ENCODE assay signal across 8 cellular contexts in genomic region chr22:31491218-31491962, GRCh38. TPM values are rescaled to one million over a fixed set of nuclear protein-coding genes. Genes with fewer than 3 reads are reported as not detected.
DNase-seq lines count a peak whose midpoint lies in the region; ATAC-seq and TF ChIP-seq lines count a peak whose summit lies in the region.

No MANE protein-coding gene starts in this region.

- H2AFZ ChIP-seq in SU-DHL-6 (ENCODE audit: low read depth, low read length, severe bottlenecking): no peak overlapping the region

- H3K9me2 ChIP-seq in SU-DHL-6 (replicated peaks; ENCODE audit: insufficient read depth, low read length): no peaks in the 10 kb centered on the region

- H3K9me3 ChIP-seq in SU-DHL-6 (ENCODE audit: insufficient read depth, low read length) (no peaks in the 10 kb centered on the region), gastroesophageal sphincter (no peaks in the 10 kb centered on the region), spleen (no peaks in the 10 kb centered on the region)

- 64 to 70% methylated on average over 2 to 8 of the region's 8 CpGs for WGBS in gastroesophageal sphincter (ENCODE audit: low coverage in 1 of 2), 2 donors
- WGBS in spleen, 5 donors: 81 to 85% (median 84%) methylated on average over 8 of the region's 8 CpGs

- peaks cover 22% of the 10 kb centered on the region for H3K79me2 ChIP-seq in SU-DHL-6 (ENCODE audit: insufficient read depth, low read length)

- H3K4me3 ChIP-seq in SU-DHL-6 (ENCODE audit: insufficient read depth, low read length, poor library complexity, severe bottlenecking) (peak overlapping the region; percentile 62), gastroesophageal sphincter (peak overlapping the region in 1 of 2 donors; percentile 79), spleen (peak overlapping the region in 7 of 8 donors; percentile 76 to 96 (median 86))

- no peaks in the 10 kb centered on the region for H4K20me1 ChIP-seq in SU-DHL-6 (ENCODE audit: low read depth, low read length)

- no peak for TF ChIP-seq EP300 in gastroesophageal sphincter (IDR thresholded peaks at IDR 0.05)

- intact Hi-C loops in spleen (cut with DNase I; ENCODE audit: low total_unique reads): loop anchor here (10.0 kb wide), 1 partner anchor 143 kb away; no protein-coding TSS in a partner anchor

- H3K27ac ChIP-seq in SU-DHL-6 (ENCODE audit: low read depth, low read length): peak overlapping the region; percentile 92
- H3K27ac ChIP-seq in gastroesophageal sphincter: peak overlapping the region in 3 of 4 donors; percentile 92 to 96 (median 93)
- H3K27ac ChIP-seq in spleen: peak overlapping the region; percentile 96 to 99 (median 98)

- peak overlapping the region; percentile 78 for H3K4me2 ChIP-seq in SU-DHL-6 (ENCODE audit: low read depth, low read length, poor library complexity, severe bottlenecking)

- H3K27me3 ChIP-seq in SU-DHL-6 (ENCODE audit: low read length) (no peaks in the 10 kb centered on the region), gastroesophageal sphincter (no peaks in the 10 kb centered on the region), spleen (replicated peaks in 1 of 7) (no peaks in the 10 kb centered on the region)

- TF ChIP-seq CTCF in SU-DHL-6 (IDR thresholded peaks at IDR 0.05; ENCODE audit: insufficient read depth, low read length, poor library complexity, severe bottlenecking) (no peak), gastroesophageal sphincter (IDR thresholded peaks at IDR 0.05) (no peak), spleen (IDR thresholded peaks at IDR 0.05 in 8 of 11, conservative IDR thresholded peaks at IDR 0.05 in 3 of 11) (no peak)

- H3K36me3 ChIP-seq in SU-DHL-6 (ENCODE audit: low read length) (no peaks in the 10 kb centered on the region; the same call in 1 of the 2 replicates), gastroesophageal sphincter (peaks cover 0 to 17% of the 10 kb centered on the region in 2 donors), spleen (peaks cover 0 to 20% (median 6%) of the 10 kb centered on the region in 6 donors)

- TF ChIP-seq POLR2A in gastroesophageal sphincter (IDR thresholded peaks at IDR 0.05) (no peak), spleen (IDR thresholded peaks at IDR 0.05) (no peak)

- DNase-seq in NCI-H82 (lab: John Stamatoyannopoulos, UW) (peak; percentile 59), NCI-H82 treated with DMSO at 0.1 percent for 48 hours (lab: John Stamatoyannopoulos, UW; ENCODE audit: unreplicated experiment) (no peak), spleen (no peak), GM03348 (ENCODE audit: low spot score) (no peak), NCI-H345 (lab: John Stamatoyannopoulos, UW) (no peak)

- H3K9ac ChIP-seq in SU-DHL-6 (ENCODE audit: low read length): peak overlapping the region; percentile 89

- H3F3A ChIP-seq in SU-DHL-6 (ENCODE audit: insufficient read depth): peaks cover 57% of the 10 kb centered on the region

- ATAC-seq in gastroesophageal sphincter (no peak), HG03439 (IDR thresholded peaks at IDR 0.05; ENCODE audit: unreplicated experiment) (no peak)

- H3K4me1 ChIP-seq in gastroesophageal sphincter (peaks cover 0 to 43% (median 3%) of the 10 kb centered on the region in 3 donors), spleen (peaks cover 28 to 83% (median 57%) of the 10 kb centered on the region in 6 donors)

RNA-seq across cellular contexts. Expression of gene EIF4ENIF1, which starts 1.7 kb away (rescaled TPM):
- total RNA-seq in gastroesophageal sphincter (10 to 100 TPM; 18.4 to 24.0 (median 20.5) TPM), spleen (10 to 100 TPM; 15.8 to 39.4 (median 36.8) TPM)
- polyA plus RNA-seq in spleen: 10 to 100 TPM in 1 of 3 donors, 1 to 10 TPM in 2; 7.3 to 12.7 (median 8.0) TPM

RNA-seq across cellular contexts. Expression of gene SFI1, which starts 4.9 kb away (rescaled TPM):
- total RNA-seq in gastroesophageal sphincter: 10 to 100 TPM; 14.4 to 54.8 (median 20.0) TPM
- 100 to 1,000 TPM in 4 of 7 donors, 10 to 100 TPM in 3; 78.2 to 110 (median 106) TPM for total RNA-seq in spleen
- 10 to 100 TPM; 36.7 to 71.6 (median 68.4) TPM for polyA plus RNA-seq in spleen
